Comparison of ENCODE assay signal across 25 cellular contexts in the genomic region with DNA sequence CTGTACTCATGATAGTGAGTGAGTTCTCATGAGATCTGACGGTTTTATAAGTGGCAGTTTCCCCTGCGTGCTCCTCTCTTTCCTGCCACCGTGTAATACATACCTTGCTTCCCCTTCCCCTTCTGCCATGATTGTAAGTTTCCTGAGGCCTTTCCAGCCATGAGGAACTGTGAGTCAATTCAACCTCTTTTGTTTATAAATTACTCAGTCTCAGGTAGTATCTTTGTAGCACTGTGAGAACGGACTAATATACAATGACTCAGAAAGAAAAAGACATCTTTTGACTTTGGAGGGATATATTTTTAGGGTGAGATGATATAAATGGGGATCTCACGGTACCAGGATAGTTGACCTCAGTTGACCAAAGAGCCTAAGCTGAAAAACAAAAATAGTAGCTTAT.
DNase-seq lines count a peak whose midpoint lies in the region; ATAC-seq, FAIRE-seq and TF ChIP-seq lines count a peak whose summit lies in the region.
"Had no signal": no experiment of that assay in that cellular context is flagged by ENCODE, and none has a peak within 500 bp of the region (broad histone marks: within the 10 kb centered on the region; RNA-seq: fewer than 3 reads in every experiment).

No MANE protein-coding gene starts in this region.

- H3K36me3 ChIP-seq in neutrophil: no peaks in the 10 kb centered on the region
- H3K36me3 ChIP-seq: uterus had no signal

- ATAC-seq in GM18520 (IDR thresholded peaks at IDR 0.05; ENCODE audit: unreplicated experiment) (peak; percentile 36), HG02642 (IDR thresholded peaks at IDR 0.05; ENCODE audit: poor library complexity, unreplicated experiment) (peak; percentile 53)
- ATAC-seq: natural killer cell treated with Interleukin-12 subunit alpha and Interleukin-12 subunit beta and Interleukin-15 and Interleukin-18, amount 100 ng/mL, for 72 hours; T-helper 17 cell had no signal

- in situ Hi-C loops in KBM-7 (cut with MboI; ENCODE audit: low pct_unique_long_range_greater_than_20kb, low sequenced_read_pairs): no loop called here

- H3K4me1 ChIP-seq in neutrophil (ENCODE audit: control insufficient read depth in 1 of 2, insufficient read depth in 1 of 2, low read depth in 1 of 2, low read length in 1 of 2): no peaks in the 10 kb centered on the region
- H3K4me1 ChIP-seq: uterus had no signal

- peaks cover 7% of the 10 kb centered on the region for H3K27me3 Mint-ChIP-seq in activated CD4-positive, alpha-beta memory T cell treated with anti-CD3 and anti-CD28 coated beads for 36 hours

- H3K27ac Mint-ChIP-seq in activated CD4-positive, alpha-beta memory T cell treated with anti-CD3 and anti-CD28 coated beads for 36 hours: no peak overlapping the region
- H3K27ac Mint-ChIP-seq: activated naive CD4-positive, alpha-beta T cell treated with anti-CD3 and anti-CD28 coated beads for 36 hours; endodermal cell; natural killer cell treated with Interleukin-12 subunit alpha and Interleukin-12 subunit beta and Interleukin-15 and Interleukin-18, amount 100 ng/mL, for 72 hours; T-helper 17 cell had no signal

- CTCF ChIA-PET in activated CD4-positive, alpha-beta memory T cell treated with anti-CD3 and anti-CD28 coated beads for 36 hours (lab: Charles Lee): interaction anchor here (1.2 kb wide), 1 partner anchor 153 kb away, joined by 3 read pairs; no protein-coding TSS in a partner anchor

- POLR2A ChIA-PET in activated CD4-positive, alpha-beta memory T cell treated with anti-CD3 and anti-CD28 coated beads for 36 hours (lab: Charles Lee): no interaction called here

- H3K9me3 ChIP-seq in neutrophil: no peaks in the 10 kb centered on the region
- H3K9me3 ChIP-seq: uterus had no signal

- intact Hi-C loops in activated CD4-positive, alpha-beta memory T cell treated with anti-CD3 and anti-CD28 coated beads for 36 hours (cut with micrococcal nuclease): no loop called here

- peak; percentile 28 for DNase-seq in KBM-7
- DNase-seq in activated CD4-positive, alpha-beta memory T cell treated with anti-CD3 and anti-CD28 coated beads for 36 hours: no peak
- DNase-seq in H54 (ENCODE audit: insufficient read length, low spot score): no peak
- DNase-seq in NCI-H82 (lab: John Stamatoyannopoulos, UW): no peak
- DNase-seq: activated CD4-positive, alpha-beta T cell treated with anti-CD3 and anti-CD28 coated beads for 4 hours; activated naive CD4-positive, alpha-beta T cell treated with anti-CD3 and anti-CD28 coated beads for 36 hours; activated T-cell treated with anti-CD3 and anti-CD28 coated beads, Interleukin-2, amount 50 U/mL, for 48 hours; amniotic stem cell; endodermal cell; NCI-H1092 treated with DMSO at 0.1 percent for 48 hours; NCI-H1930; NCI-H226; SK-N-SH; small intestine; stimulated activated CD4-positive, alpha-beta T cell treated with anti-CD3 and anti-CD28 coated beads, Interleukin-2, amount 100 ng/mL, for 24 hours; substantia nigra; T-helper 17 cell; uterus had no signal

- no peak overlapping the region for H3K4me3 Mint-ChIP-seq in activated CD4-positive, alpha-beta memory T cell treated with anti-CD3 and anti-CD28 coated beads for 36 hours
- H3K4me3 Mint-ChIP-seq: activated naive CD4-positive, alpha-beta T cell treated with anti-CD3 and anti-CD28 coated beads for 36 hours; endodermal cell; natural killer cell treated with Interleukin-12 subunit alpha and Interleukin-12 subunit beta and Interleukin-15 and Interleukin-18, amount 100 ng/mL, for 72 hours; T-helper 17 cell had no signal

- H3K4me1 Mint-ChIP-seq in activated CD4-positive, alpha-beta memory T cell treated with anti-CD3 and anti-CD28 coated beads for 36 hours (ENCODE audit: low read depth): peaks cover 2% of the 10 kb centered on the region
- H3K4me1 Mint-ChIP-seq: endodermal cell had no signal

- H3K4me3 ChIP-seq in neutrophil (ENCODE audit: low read depth in 1 of 2, low read length in 1 of 2): no peak overlapping the region
- H3K4me3 ChIP-seq: BLaER1 treated with 17β-estradiol and CSF1 and Interleukin-3, amounts not matched to agents 10 nM and 100 nM; uterus had no signal

- H3K36me3 Mint-ChIP-seq in activated CD4-positive, alpha-beta memory T cell treated with anti-CD3 and anti-CD28 coated beads for 36 hours: no peaks in the 10 kb centered on the region
- H3K36me3 Mint-ChIP-seq: natural killer cell treated with Interleukin-12 subunit alpha and Interleukin-12 subunit beta and Interleukin-15 and Interleukin-18, amount 100 ng/mL, for 72 hours had no signal

- no peak for TF ChIP-seq CTCF in neutrophil (IDR thresholded peaks at IDR 0.05)

- no peaks in the 10 kb centered on the region for H3K27me3 ChIP-seq in neutrophil
- H3K27me3 ChIP-seq: BLaER1 treated with 17β-estradiol and CSF1 and Interleukin-3, amounts not matched to agents 10 nM and 100 nM; uterus had no signal

- H3K9me3 Mint-ChIP-seq in activated CD4-positive, alpha-beta memory T cell treated with anti-CD3 and anti-CD28 coated beads for 36 hours: no peaks in the 10 kb centered on the region
- H3K9me3 Mint-ChIP-seq: activated naive CD4-positive, alpha-beta T cell treated with anti-CD3 and anti-CD28 coated beads for 36 hours; endodermal cell; natural killer cell treated with Interleukin-12 subunit alpha and Interleukin-12 subunit beta and Interleukin-15 and Interleukin-18, amount 100 ng/mL, for 72 hours had no signal

- TF ChIP-seq POLR2A in H54 (IDR thresholded peaks at IDR 0.05; ENCODE audit: low read depth, low read length): no peak

- FAIRE-seq in H54 (lab: Jason Lieb, UNC): no peak
- FAIRE-seq: keratinocyte, small intestine had no signal

- H3K27ac ChIP-seq in neutrophil: peak overlapping the region; percentile 7
- H3K27ac ChIP-seq: BLaER1 treated with 17β-estradiol and CSF1 and Interleukin-3, amounts not matched to agents 10 nM and 100 nM; RWPE1; uterus had no signal
